Comparison of ENCODE assay signal across 23 cellular contexts in the genomic region with DNA sequence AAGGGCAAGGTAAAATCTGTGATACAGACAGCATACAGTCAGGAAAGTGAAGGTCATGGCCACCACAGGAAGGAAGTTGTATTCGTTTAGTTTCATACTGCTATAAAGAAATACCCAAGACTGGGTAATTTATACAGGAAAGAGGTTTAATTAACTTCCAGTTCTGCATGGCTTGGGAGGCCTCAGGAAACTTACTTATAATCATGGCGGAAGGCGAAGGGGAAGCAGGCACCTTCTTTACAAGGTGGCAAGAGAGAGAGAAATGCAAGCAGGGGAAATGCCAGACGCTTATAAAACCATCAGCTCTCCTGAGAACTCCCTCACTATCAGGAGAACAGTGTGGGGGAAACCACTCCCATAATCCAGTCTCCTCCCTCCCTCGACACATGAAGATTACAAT.
"Had no signal": no experiment of that assay in that cellular context is flagged by ENCODE, and none has a peak within 500 bp of the region (broad histone marks: within the 10 kb centered on the region; RNA-seq: fewer than 3 reads in every experiment).

No MANE protein-coding gene starts in this region.

- H3K9me3 ChIP-seq: left lung, lower lobe of right lung, ovary, right atrium auricular region, right lobe of liver, tibial nerve, uterus had no signal

- H3K4me3 Mint-ChIP-seq: naive thymus-derived CD8-positive, alpha-beta T cell; nephron; stimulated activated memory B cell treated with anti-CD40 and anti-IgM and Interleukin-4, amounts not matched to agents 10 μg/mL and 1 μg/mL and 100 μg/mL, for 72 hours; stimulated activated naive CD8-positive, alpha-beta T cell treated with anti-CD3 and anti-CD28 coated beads, Interleukin-15, amount 100 ng/mL, for 72 hours; type B pancreatic cell had no signal

- H3K27ac Mint-ChIP-seq: naive thymus-derived CD8-positive, alpha-beta T cell; progenitor cell of endocrine pancreas; stimulated activated memory B cell treated with anti-CD40 and anti-IgM and Interleukin-4, amounts not matched to agents 10 μg/mL and 1 μg/mL and 100 μg/mL, for 72 hours; type B pancreatic cell had no signal

- H3K27ac ChIP-seq: left lung, lower lobe of right lung, ovary, right atrium auricular region, right lobe of liver, tibial nerve, uterus had no signal

- H3K27me3 Mint-ChIP-seq: stimulated activated memory B cell treated with anti-CD40 and anti-IgM and Interleukin-4, amounts not matched to agents 10 μg/mL and 1 μg/mL and 100 μg/mL, for 72 hours; stimulated activated naive CD8-positive, alpha-beta T cell treated with anti-CD3 and anti-CD28 coated beads, Interleukin-15, amount 100 ng/mL, for 72 hours; type B pancreatic cell had no signal

- H3K4me3 ChIP-seq: left lung, lower lobe of right lung, ovary, right atrium auricular region, right lobe of liver, smooth muscle cell, tibial nerve, uterus had no signal

- H3K9me3 Mint-ChIP-seq: nephron, type B pancreatic cell had no signal

- H3K36me3 ChIP-seq: left lung, lower lobe of right lung, ovary, right atrium auricular region, right lobe of liver, tibial nerve, uterus had no signal

- H3K36me3 Mint-ChIP-seq: naive thymus-derived CD8-positive, alpha-beta T cell; stimulated activated memory B cell treated with anti-CD40 and anti-IgM and Interleukin-4, amounts not matched to agents 10 μg/mL and 1 μg/mL and 100 μg/mL, for 72 hours; type B pancreatic cell had no signal

- H3K4me2 ChIP-seq: smooth muscle cell had no signal

- DNase-seq: left colon; left lung; lower lobe of right lung; mammary epithelial cell; mesenchymal stem cell; naive thymus-derived CD8-positive, alpha-beta T cell; ovary; right lobe of liver; stimulated activated CD4-positive, alpha-beta T cell treated with anti-CD3 and anti-CD28 coated beads, Interleukin-1b, Interleukin-23, amount 100 ng/mL, for 48 hours; stimulated activated CD4-positive, alpha-beta T cell treated with anti-CD3 and anti-CD28 coated beads, Interleukin-2, amount 100 ng/mL, for 48 hours; stimulated activated CD4-positive, alpha-beta T cell treated with anti-CD3 and anti-CD28 coated beads, Interleukin-4, amount 100 ng/mL, for 4 hours; stimulated activated CD8-positive, alpha-beta memory T cell treated with anti-CD3 and anti-CD28 coated beads, Interleukin-4, amount 100 ng/mL, for 48 hours; stimulated activated naive CD4-positive, alpha-beta T cell treated with Interleukin-2 at 50 U/mL for 16 hours; stimulated activated naive CD8-positive, alpha-beta T cell treated with anti-CD3 and anti-CD28 coated beads, Interleukin-15, amount 100 ng/mL, for 72 hours; substantia nigra; uterus had no signal

- H3K27me3 ChIP-seq: left lung, ovary, right atrium auricular region, right lobe of liver, tibial nerve, uterus had no signal

- H3K4me1 Mint-ChIP-seq: naive thymus-derived CD8-positive, alpha-beta T cell; stimulated activated memory B cell treated with anti-CD40 and anti-IgM and Interleukin-4, amounts not matched to agents 10 μg/mL and 1 μg/mL and 100 μg/mL, for 72 hours; stimulated activated naive CD8-positive, alpha-beta T cell treated with anti-CD3 and anti-CD28 coated beads, Interleukin-15, amount 100 ng/mL, for 72 hours had no signal

- H3K4me1 ChIP-seq: left lung, lower lobe of right lung, right atrium auricular region, right lobe of liver, tibial nerve, uterus had no signal
